ENCODE assay signal across 8 cellular contexts in genomic region chr10:59907918-59908807, GRCh38. TPM values are rescaled to one million over a fixed set of nuclear protein-coding genes. Genes with fewer than 3 reads are reported as not detected.
DNase-seq lines count a peak whose midpoint lies in the region; ATAC-seq and TF ChIP-seq lines count a peak whose summit lies in the region.

No MANE protein-coding gene starts in this region.

- H3K27me3 ChIP-seq in kidney epithelial cell (ENCODE audit: control insufficient read depth, insufficient read depth, low read length): no peaks in the 10 kb centered on the region

- no peaks in the 10 kb centered on the region for H3K36me3 ChIP-seq in kidney epithelial cell (ENCODE audit: control insufficient read depth, insufficient read depth, low read length)

- ATAC-seq in GM18868 (IDR thresholded peaks at IDR 0.05; ENCODE audit: unreplicated experiment) (peak; percentile 25), GM19324 (IDR thresholded peaks at IDR 0.05; ENCODE audit: low FRiP score, unreplicated experiment) (no peak)

- H3K4me3 ChIP-seq in AG09309 (ENCODE audit: control insufficient read depth, low read depth, low read length) (peak overlapping the region; percentile 47), kidney epithelial cell (ENCODE audit: low read depth, low read length) (peak overlapping the region; percentile 27)

- DNase-seq in AG09309 (ENCODE audit: low read depth): peak; percentile 52
- peak; percentile 59 for DNase-seq in HS-5 (ENCODE audit: low read depth)
- peak in 3 of 5 experiments; percentile 10 to 84 (median 14) for DNase-seq in T-helper 2 cell
- peak; percentile 41 for DNase-seq in central memory CD4-positive, alpha-beta T cell
- peak; percentile 83 for DNase-seq in kidney epithelial cell (ENCODE audit: low read depth)
- peak; percentile 59 for DNase-seq in stimulated activated CD4-positive, alpha-beta T cell treated with anti-CD3 and anti-CD28 coated beads, Interleukin-1b, Interleukin-23, amount 100 ng/mL, for 48 hours

- TF ChIP-seq CTCF in AG09309 (IDR thresholded peaks at IDR 0.05; ENCODE audit: control insufficient read depth, insufficient read depth, low read depth, low read length, missing control alignments): no peak
- TF ChIP-seq CTCF in kidney epithelial cell (IDR thresholded peaks at IDR 0.05; ENCODE audit: insufficient read depth, low read length, poor library complexity, severe bottlenecking): no peak

RNA-seq across cellular contexts. Expression of gene CCDC6, which starts 1.8 kb away (rescaled TPM):
- 42.7 and 42.8 TPM in 2 replicates for total RNA-seq in kidney epithelial cell

Comparison
In these comparisons a context has a peak if more than half of its experiments do, and no peak if none do; other contexts are left out.
1. DNase-seq: peak in every context shown above with its lines; median percentile 83 in kidney epithelial cell; 59 in HS-5; 59 in stimulated activated CD4-positive, alpha-beta T cell treated with anti-CD3 and anti-CD28 coated beads, Interleukin-1b, Interleukin-23, amount 100 ng/mL, for 48 hours; 52 in AG09309; 41 in central memory CD4-positive, alpha-beta T cell; 14 in T-helper 2 cell.